ENCODE assay signal across 1 cellular context in the genomic region with DNA sequence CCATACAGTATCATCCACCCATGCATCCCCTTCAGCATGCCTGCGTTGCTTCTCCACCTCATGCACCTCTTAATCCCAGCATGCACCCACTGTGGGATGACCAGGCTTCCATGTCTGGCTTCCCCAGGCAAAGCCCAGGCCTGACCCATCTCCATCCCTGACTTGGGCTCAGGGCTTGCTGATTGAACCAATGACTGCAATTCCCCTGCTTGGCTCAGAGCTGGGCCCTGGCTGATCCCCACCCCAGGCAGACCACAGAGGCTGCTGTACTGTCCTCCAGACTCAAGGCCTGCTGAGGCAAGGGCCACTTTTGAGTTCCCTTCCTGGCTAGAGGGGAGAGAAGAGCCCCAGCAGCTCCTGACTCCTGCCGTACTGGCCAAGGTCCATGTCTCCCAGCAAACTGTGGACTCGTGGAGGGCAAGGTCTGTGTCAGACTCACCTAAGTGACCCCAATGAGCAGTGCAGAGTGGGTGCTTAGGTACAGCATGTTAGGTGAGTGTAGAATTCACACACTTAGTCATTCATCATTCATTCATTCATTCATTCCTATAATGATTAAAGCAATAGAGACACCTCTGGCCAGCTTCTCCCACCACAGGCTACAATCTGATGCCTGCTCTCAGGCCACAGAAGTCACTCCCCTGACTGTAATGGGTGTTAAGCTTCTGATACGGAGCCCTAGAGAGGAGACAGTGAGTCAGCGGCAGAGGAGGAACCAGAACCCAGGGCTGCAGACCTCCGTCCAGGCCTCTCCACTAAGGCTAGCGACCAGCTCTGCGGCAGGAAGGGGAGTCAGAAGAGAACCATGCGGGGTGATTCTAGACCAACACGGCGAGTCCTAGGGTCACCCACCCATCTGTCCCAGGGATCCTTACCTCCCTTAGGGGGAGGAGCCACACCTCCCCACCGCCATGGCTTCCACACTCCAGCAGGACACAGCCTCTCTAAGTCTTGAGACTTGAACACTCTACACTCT.
TF ChIP-seq lines count a peak whose summit lies in the region.

No MANE protein-coding gene starts in this region.

TF ChIP-seq in H1, 55 proteins besides CTCF, POLR2A, EP300 and RAD21:
- TF ChIP-seq NRF1 (IDR thresholded peaks at IDR 0.05; ENCODE audit: low read depth, low read length), result no peak
- no peak for TF ChIP-seq BACH1 (IDR thresholded peaks at IDR 0.05; ENCODE audit: low read length)
- TF ChIP-seq SIN3A (conservative IDR thresholded peaks at IDR 0.05 in 1 of 2, IDR thresholded peaks at IDR 0.05 in 1 of 2; ENCODE audit: low read depth in 1 of 2, low read length in 2 of 2), result no peak
- no peak for TF ChIP-seq GABPA (IDR thresholded peaks at IDR 0.05; ENCODE audit: borderline replicate concordance, insufficient read depth, low read length)
- no peak for TF ChIP-seq CTBP2 (IDR thresholded peaks at IDR 0.05; ENCODE audit: borderline replicate concordance, insufficient read depth, insufficient read length, low read length)
- no peak for TF ChIP-seq SP1 (IDR thresholded peaks at IDR 0.05; ENCODE audit: low read depth, low read length)
- TF ChIP-seq RFX5 (IDR thresholded peaks at IDR 0.05; ENCODE audit: borderline replicate concordance, low read depth, low read length), result no peak
- TF ChIP-seq, protein P1, sequence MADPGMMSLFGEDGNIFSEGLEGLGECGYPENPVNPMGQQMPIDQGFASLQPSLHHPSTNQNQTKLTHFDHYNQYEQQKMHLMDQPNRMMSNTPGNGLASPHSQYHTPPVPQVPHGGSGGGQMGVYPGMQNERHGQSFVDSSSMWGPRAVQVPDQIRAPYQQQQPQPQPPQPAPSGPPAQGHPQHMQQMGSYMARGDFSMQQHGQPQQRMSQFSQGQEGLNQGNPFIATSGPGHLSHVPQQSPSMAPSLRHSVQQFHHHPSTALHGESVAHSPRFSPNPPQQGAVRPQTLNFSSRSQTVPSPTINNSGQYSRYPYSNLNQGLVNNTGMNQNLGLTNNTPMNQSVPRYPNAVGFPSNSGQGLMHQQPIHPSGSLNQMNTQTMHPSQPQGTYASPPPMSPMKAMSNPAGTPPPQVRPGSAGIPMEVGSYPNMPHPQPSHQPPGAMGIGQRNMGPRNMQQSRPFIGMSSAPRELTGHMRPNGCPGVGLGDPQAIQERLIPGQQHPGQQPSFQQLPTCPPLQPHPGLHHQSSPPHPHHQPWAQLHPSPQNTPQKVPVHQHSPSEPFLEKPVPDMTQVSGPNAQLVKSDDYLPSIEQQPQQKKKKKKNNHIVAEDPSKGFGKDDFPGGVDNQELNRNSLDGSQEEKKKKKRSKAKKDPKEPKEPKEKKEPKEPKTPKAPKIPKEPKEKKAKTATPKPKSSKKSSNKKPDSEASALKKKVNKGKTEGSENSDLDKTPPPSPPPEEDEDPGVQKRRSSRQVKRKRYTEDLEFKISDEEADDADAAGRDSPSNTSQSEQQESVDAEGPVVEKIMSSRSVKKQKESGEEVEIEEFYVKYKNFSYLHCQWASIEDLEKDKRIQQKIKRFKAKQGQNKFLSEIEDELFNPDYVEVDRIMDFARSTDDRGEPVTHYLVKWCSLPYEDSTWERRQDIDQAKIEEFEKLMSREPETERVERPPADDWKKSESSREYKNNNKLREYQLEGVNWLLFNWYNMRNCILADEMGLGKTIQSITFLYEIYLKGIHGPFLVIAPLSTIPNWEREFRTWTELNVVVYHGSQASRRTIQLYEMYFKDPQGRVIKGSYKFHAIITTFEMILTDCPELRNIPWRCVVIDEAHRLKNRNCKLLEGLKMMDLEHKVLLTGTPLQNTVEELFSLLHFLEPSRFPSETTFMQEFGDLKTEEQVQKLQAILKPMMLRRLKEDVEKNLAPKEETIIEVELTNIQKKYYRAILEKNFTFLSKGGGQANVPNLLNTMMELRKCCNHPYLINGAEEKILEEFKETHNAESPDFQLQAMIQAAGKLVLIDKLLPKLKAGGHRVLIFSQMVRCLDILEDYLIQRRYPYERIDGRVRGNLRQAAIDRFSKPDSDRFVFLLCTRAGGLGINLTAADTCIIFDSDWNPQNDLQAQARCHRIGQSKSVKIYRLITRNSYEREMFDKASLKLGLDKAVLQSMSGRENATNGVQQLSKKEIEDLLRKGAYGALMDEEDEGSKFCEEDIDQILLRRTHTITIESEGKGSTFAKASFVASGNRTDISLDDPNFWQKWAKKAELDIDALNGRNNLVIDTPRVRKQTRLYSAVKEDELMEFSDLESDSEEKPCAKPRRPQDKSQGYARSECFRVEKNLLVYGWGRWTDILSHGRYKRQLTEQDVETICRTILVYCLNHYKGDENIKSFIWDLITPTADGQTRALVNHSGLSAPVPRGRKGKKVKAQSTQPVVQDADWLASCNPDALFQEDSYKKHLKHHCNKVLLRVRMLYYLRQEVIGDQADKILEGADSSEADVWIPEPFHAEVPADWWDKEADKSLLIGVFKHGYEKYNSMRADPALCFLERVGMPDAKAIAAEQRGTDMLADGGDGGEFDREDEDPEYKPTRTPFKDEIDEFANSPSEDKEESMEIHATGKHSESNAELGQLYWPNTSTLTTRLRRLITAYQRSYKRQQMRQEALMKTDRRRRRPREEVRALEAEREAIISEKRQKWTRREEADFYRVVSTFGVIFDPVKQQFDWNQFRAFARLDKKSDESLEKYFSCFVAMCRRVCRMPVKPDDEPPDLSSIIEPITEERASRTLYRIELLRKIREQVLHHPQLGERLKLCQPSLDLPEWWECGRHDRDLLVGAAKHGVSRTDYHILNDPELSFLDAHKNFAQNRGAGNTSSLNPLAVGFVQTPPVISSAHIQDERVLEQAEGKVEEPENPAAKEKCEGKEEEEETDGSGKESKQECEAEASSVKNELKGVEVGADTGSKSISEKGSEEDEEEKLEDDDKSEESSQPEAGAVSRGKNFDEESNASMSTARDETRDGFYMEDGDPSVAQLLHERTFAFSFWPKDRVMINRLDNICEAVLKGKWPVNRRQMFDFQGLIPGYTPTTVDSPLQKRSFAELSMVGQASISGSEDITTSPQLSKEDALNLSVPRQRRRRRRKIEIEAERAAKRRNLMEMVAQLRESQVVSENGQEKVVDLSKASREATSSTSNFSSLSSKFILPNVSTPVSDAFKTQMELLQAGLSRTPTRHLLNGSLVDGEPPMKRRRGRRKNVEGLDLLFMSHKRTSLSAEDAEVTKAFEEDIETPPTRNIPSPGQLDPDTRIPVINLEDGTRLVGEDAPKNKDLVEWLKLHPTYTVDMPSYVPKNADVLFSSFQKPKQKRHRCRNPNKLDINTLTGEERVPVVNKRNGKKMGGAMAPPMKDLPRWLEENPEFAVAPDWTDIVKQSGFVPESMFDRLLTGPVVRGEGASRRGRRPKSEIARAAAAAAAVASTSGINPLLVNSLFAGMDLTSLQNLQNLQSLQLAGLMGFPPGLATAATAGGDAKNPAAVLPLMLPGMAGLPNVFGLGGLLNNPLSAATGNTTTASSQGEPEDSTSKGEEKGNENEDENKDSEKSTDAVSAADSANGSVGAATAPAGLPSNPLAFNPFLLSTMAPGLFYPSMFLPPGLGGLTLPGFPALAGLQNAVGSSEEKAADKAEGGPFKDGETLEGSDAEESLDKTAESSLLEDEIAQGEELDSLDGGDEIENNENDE (IDR thresholded peaks at IDR 0.05; ENCODE audit: insufficient replicate concordance, low read length), result no peak
- TF ChIP-seq HDAC2 (IDR thresholded peaks at IDR 0.05; ENCODE audit: borderline replicate concordance in 1 of 2, low read depth in 2 of 2, low read length in 2 of 2), result no peak
- no peak for TF ChIP-seq SIX5 (IDR thresholded peaks at IDR 0.05; ENCODE audit: low read depth, low read length)
- no peak for TF ChIP-seq CEBPB (IDR thresholded peaks at IDR 0.05; ENCODE audit: low read depth, low read length)
- TF ChIP-seq CREB1 (IDR thresholded peaks at IDR 0.05), result no peak
- no peak for TF ChIP-seq SIRT6 (IDR thresholded peaks at IDR 0.05; ENCODE audit: low read length)
- no peak for TF ChIP-seq GTF2F1 (IDR thresholded peaks at IDR 0.05; ENCODE audit: borderline replicate concordance, low read depth, low read length)
